Comparison of ENCODE assay signal across 17 cellular contexts in the genomic region with DNA sequence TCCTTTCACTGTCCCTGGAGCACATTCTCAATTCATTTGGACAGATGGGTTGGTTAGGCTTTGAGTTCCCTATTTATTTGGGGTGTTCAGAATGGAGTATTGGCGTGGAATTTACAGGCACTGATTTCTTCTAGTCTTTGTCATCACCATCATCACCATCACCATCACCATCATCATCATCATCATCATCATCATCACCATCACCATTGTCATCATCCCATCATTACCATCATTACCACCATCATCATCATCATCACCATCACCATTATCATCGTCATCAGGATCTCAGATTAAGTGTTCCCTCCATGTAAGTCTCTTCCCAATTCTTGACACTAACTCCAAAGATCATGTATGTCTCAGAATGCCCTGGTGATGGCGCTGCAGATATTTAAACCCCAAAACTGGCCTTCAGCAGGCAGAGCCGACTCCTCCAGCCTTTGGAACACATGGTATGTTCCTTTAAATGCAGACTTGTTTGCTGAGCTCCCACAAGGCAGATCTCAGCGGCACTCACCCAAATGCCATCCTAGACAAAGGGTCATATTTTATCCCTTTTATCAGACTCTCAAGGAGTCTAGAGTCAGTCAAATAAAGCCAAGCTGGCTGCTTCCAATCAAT. TPM values are rescaled to one million over a fixed set of nuclear protein-coding genes. Genes with fewer than 3 reads are reported as not detected.
A peak's percentile ranks its signal among the peaks of the same experiment; 100 is the strongest.
DNase-seq lines count a peak whose midpoint lies in the region; ATAC-seq and TF ChIP-seq lines count a peak whose summit lies in the region.
"Had no signal": no experiment of that assay in that cellular context is flagged by ENCODE, and none has a peak within 500 bp of the region (broad histone marks: within the 10 kb centered on the region; RNA-seq: fewer than 3 reads in every experiment).

No MANE protein-coding gene starts in this region.

- no peak overlapping the region for H3K4me2 ChIP-seq in OCI-LY1 (ENCODE audit: low read length)
- H3K4me2 ChIP-seq: SK-N-SH had no signal

- H3K9me3 Mint-ChIP-seq in activated CD8-positive, alpha-beta T cell treated with anti-CD3 and anti-CD28 coated beads for 36 hours = no peaks in the 10 kb centered on the region
- no peaks in the 10 kb centered on the region for H3K9me3 Mint-ChIP-seq in activated CD8-positive, alpha-beta T cell treated with anti-CD3 and anti-CD28 coated beads, Interleukin-2, amount 10 ng/mL, durations not matched to agents 7 days and 5 days (ENCODE audit: insufficient read depth)
- H3K9me3 Mint-ChIP-seq in Calu3 (ENCODE audit: low read depth, unreplicated experiment) = no peaks in the 10 kb centered on the region
- H3K9me3 Mint-ChIP-seq: activated T-helper 2 cell treated with anti-CD3 and anti-CD28 coated beads, Interferon-gamma antibody, Interleukin-2, Interleukin-4, amounts not matched to agents 10 μg/mL and 5 μg/mL and 100 μg/mL, durations not matched to agents 14 hours and 24 hours and 36 hours; nephron had no signal

- no peaks in the 10 kb centered on the region for H3K4me1 ChIP-seq in OCI-LY1 (ENCODE audit: insufficient read depth, low read length, severe bottlenecking)
- H3K4me1 ChIP-seq in testis = no peaks in the 10 kb centered on the region
- H3K4me1 ChIP-seq: BE2C, esophagus squamous epithelium, vagina had no signal

- TF ChIP-seq CTCF in activated CD8-positive, alpha-beta T cell treated with anti-CD3 and anti-CD28 coated beads for 36 hours (IDR thresholded peaks at IDR 0.05) = no peak
- TF ChIP-seq CTCF in OCI-LY1 (IDR thresholded peaks at IDR 0.05; ENCODE audit: low read length) (peak; percentile 21; the same call in 1 of the 2 replicates), fibroblast of pulmonary artery (IDR thresholded peaks at IDR 0.05; ENCODE audit: low read length, missing control alignments) (peak; percentile 8), testis (IDR thresholded peaks at IDR 0.05) (no peak), Calu3 (IDR thresholded peaks at IDR 0.05; ENCODE audit: unreplicated experiment) (no peak)

- DNase-seq in activated CD8-positive, alpha-beta T cell treated with anti-CD3 and anti-CD28 coated beads for 36 hours = peak; percentile 9
- no peak for DNase-seq in activated CD8-positive, alpha-beta T cell treated with anti-CD3 and anti-CD28 coated beads, Interleukin-2, amount 10 ng/mL, durations not matched to agents 7 days and 5 days
- DNase-seq in fibroblast of pulmonary artery (ENCODE audit: low read depth) (peak; percentile 22), testis (peak; percentile 52), A172 (ENCODE audit: low spot score) (no peak), NCI-H345 treated with DMSO at 0.1 percent for 48 hours (lab: John Stamatoyannopoulos, UW; ENCODE audit: unreplicated experiment) (no peak), Calu3 (no peak)
- DNase-seq: BE2C; esophagus squamous epithelium; NCI-H2081; SK-N-SH; stimulated activated CD4-positive, alpha-beta T cell treated with anti-CD3 and anti-CD28 coated beads, Interleukin-12 subunit alpha, Interleukin-12 subunit beta, amount 100 ng/mL, for 4 hours had no signal

- H3K9ac ChIP-seq in OCI-LY1 (ENCODE audit: low read length) = no peak overlapping the region
- H3K9ac ChIP-seq: SK-N-SH had no signal

- no peak for ATAC-seq in activated CD8-positive, alpha-beta T cell treated with anti-CD3 and anti-CD28 coated beads for 36 hours
- ATAC-seq in activated CD8-positive, alpha-beta T cell treated with anti-CD3 and anti-CD28 coated beads, Interleukin-2, amount 10 ng/mL, durations not matched to agents 7 days and 5 days = no peak

- H3K4me1 Mint-ChIP-seq in activated CD8-positive, alpha-beta T cell treated with anti-CD3 and anti-CD28 coated beads for 36 hours (ENCODE audit: low read depth) = no peaks in the 10 kb centered on the region
- no peaks in the 10 kb centered on the region for H3K4me1 Mint-ChIP-seq in activated CD8-positive, alpha-beta T cell treated with anti-CD3 and anti-CD28 coated beads, Interleukin-2, amount 10 ng/mL, durations not matched to agents 7 days and 5 days (ENCODE audit: low read depth)
- H3K4me1 Mint-ChIP-seq in Calu3 (ENCODE audit: low read depth, unreplicated experiment) = peaks cover 28% of the 10 kb centered on the region
- H3K4me1 Mint-ChIP-seq: nephron had no signal

- no TSS peak for BruUV-seq in Calu3 (replicated peaks; lab: Mats Ljungman, UMichigan)

- no peak overlapping the region for H3K27ac ChIP-seq in OCI-LY1 (ENCODE audit: low read depth, low read length, poor library complexity, severe bottlenecking)
- H3K27ac ChIP-seq in testis = no peak overlapping the region
- H3K27ac ChIP-seq: esophagus squamous epithelium, vagina had no signal

- no peak overlapping the region for H3K27ac Mint-ChIP-seq in activated CD8-positive, alpha-beta T cell treated with anti-CD3 and anti-CD28 coated beads for 36 hours
- no peak overlapping the region for H3K27ac Mint-ChIP-seq in activated CD8-positive, alpha-beta T cell treated with anti-CD3 and anti-CD28 coated beads, Interleukin-2, amount 10 ng/mL, durations not matched to agents 7 days and 5 days
- no peak overlapping the region for H3K27ac Mint-ChIP-seq in Calu3 (ENCODE audit: unreplicated experiment)
- H3K27ac Mint-ChIP-seq: activated T-helper 2 cell treated with anti-CD3 and anti-CD28 coated beads, Interferon-gamma antibody, Interleukin-2, Interleukin-4, amounts not matched to agents 10 μg/mL and 5 μg/mL and 100 μg/mL, durations not matched to agents 14 hours and 24 hours and 36 hours; nephron had no signal

- intact Hi-C loops in activated CD8-positive, alpha-beta T cell treated with anti-CD3 and anti-CD28 coated beads for 36 hours (cut with micrococcal nuclease) = loop anchor here (10.0 kb wide), 1 partner anchor 884 kb away; no protein-coding TSS in a partner anchor
- intact Hi-C loops in testis (cut with DNase I; ENCODE audit: low total_unique reads) (no loop called here), Calu3 (cut with micrococcal nuclease; ENCODE audit: unreplicated experiment) (no loop called here)

- POLR2A ChIA-PET in activated CD8-positive, alpha-beta T cell treated with anti-CD3 and anti-CD28 coated beads for 36 hours (lab: Charles Lee) = no interaction called here
- POLR2A ChIA-PET in activated CD8-positive, alpha-beta T cell treated with anti-CD3 and anti-CD28 coated beads, Interleukin-2, amount 10 ng/mL, durations not matched to agents 7 days and 5 days (lab: Charles Lee) = no interaction called here

- H3K9me3 ChIP-seq in OCI-LY1 (ENCODE audit: low read length) (no peaks in the 10 kb centered on the region), testis (no peaks in the 10 kb centered on the region)
- H3K9me3 ChIP-seq: BE2C, esophagus squamous epithelium, SK-N-SH, vagina had no signal

- H3K27me3 ChIP-seq in OCI-LY1 (ENCODE audit: insufficient read depth, low read length) = no peaks in the 10 kb centered on the region
- no peaks in the 10 kb centered on the region for H3K27me3 ChIP-seq in testis
- H3K27me3 ChIP-seq: BE2C, esophagus squamous epithelium, vagina had no signal

- no peak overlapping the region for H3K4me3 Mint-ChIP-seq in activated CD8-positive, alpha-beta T cell treated with anti-CD3 and anti-CD28 coated beads for 36 hours
- no peak overlapping the region for H3K4me3 Mint-ChIP-seq in activated CD8-positive, alpha-beta T cell treated with anti-CD3 and anti-CD28 coated beads, Interleukin-2, amount 10 ng/mL, durations not matched to agents 7 days and 5 days
- no peak overlapping the region for H3K4me3 Mint-ChIP-seq in Calu3 (ENCODE audit: low read depth, unreplicated experiment)
- H3K4me3 Mint-ChIP-seq: nephron had no signal

- H3F3A ChIP-seq in OCI-LY1 (ENCODE audit: insufficient read depth, low read length) = no peaks in the 10 kb centered on the region

- H3K4me3 ChIP-seq in OCI-LY1 (ENCODE audit: low read depth, low read length, poor library complexity, severe bottlenecking) (no peak overlapping the region), fibroblast of pulmonary artery (replicated peaks; ENCODE audit: low read depth, low read length) (no peak overlapping the region), testis (no peak overlapping the region)
- H3K4me3 ChIP-seq: esophagus squamous epithelium, vagina had no signal

- H3K36me3 Mint-ChIP-seq in activated CD8-positive, alpha-beta T cell treated with anti-CD3 and anti-CD28 coated beads for 36 hours (ENCODE audit: low read depth) = no peaks in the 10 kb centered on the region
- no peaks in the 10 kb centered on the region for H3K36me3 Mint-ChIP-seq in activated CD8-positive, alpha-beta T cell treated with anti-CD3 and anti-CD28 coated beads, Interleukin-2, amount 10 ng/mL, durations not matched to agents 7 days and 5 days (ENCODE audit: low read depth)
- no peaks in the 10 kb centered on the region for H3K36me3 Mint-ChIP-seq in Calu3 (ENCODE audit: insufficient read depth, unreplicated experiment)

- H4K20me1 ChIP-seq in OCI-LY1 (ENCODE audit: insufficient read depth, low read length) = no peaks in the 10 kb centered on the region

- no peak for TF ChIP-seq POLR2A in testis (IDR thresholded peaks at IDR 0.05)

- no peaks in the 10 kb centered on the region for H3K9me2 ChIP-seq in OCI-LY1 (ENCODE audit: low read depth, low read length)
- H3K9me2 ChIP-seq: SK-N-SH had no signal

- CTCF ChIA-PET in activated CD8-positive, alpha-beta T cell treated with anti-CD3 and anti-CD28 coated beads for 36 hours (lab: Charles Lee) = no interaction called here
- CTCF ChIA-PET in activated CD8-positive, alpha-beta T cell treated with anti-CD3 and anti-CD28 coated beads, Interleukin-2, amount 10 ng/mL, durations not matched to agents 7 days and 5 days (lab: Charles Lee) = no interaction called here
- CTCF ChIA-PET in Calu3 (lab: Charles Lee) = interaction anchor here (0.5 to 1.0 kb wide), 5 partner anchors 24 to 854 kb away, joined by 3 to 4 read pairs (median 3); no protein-coding TSS in a partner anchor

- 56 to 61% methylated on average over 5 of the region's 5 CpGs for WGBS in testis, 2 donors

- H3K27me3 Mint-ChIP-seq in activated CD8-positive, alpha-beta T cell treated with anti-CD3 and anti-CD28 coated beads for 36 hours = peaks cover 2% of the 10 kb centered on the region
- H3K27me3 Mint-ChIP-seq in activated CD8-positive, alpha-beta T cell treated with anti-CD3 and anti-CD28 coated beads, Interleukin-2, amount 10 ng/mL, durations not matched to agents 7 days and 5 days (ENCODE audit: low read depth) = peaks cover 10% of the 10 kb centered on the region
- no peaks in the 10 kb centered on the region for H3K27me3 Mint-ChIP-seq in Calu3 (ENCODE audit: unreplicated experiment)

- no peak overlapping the region for H2AFZ ChIP-seq in OCI-LY1 (ENCODE audit: low read length)

- no peaks in the 10 kb centered on the region for H3K79me2 ChIP-seq in OCI-LY1 (ENCODE audit: insufficient read depth, low read length)

- no peaks in the 10 kb centered on the region for H3K36me3 ChIP-seq in OCI-LY1 (ENCODE audit: insufficient read depth, low read length)
- no peaks in the 10 kb centered on the region for H3K36me3 ChIP-seq in testis (ENCODE audit: low read depth, missing control alignments)
- H3K36me3 ChIP-seq: BE2C, esophagus squamous epithelium, vagina had no signal

RNA-seq across cellular contexts. Expression of gene FAM9A, which starts 19.8 kb away (rescaled TPM):
- not detected for total RNA-seq in activated CD8-positive, alpha-beta T cell treated with anti-CD3 and anti-CD28 coated beads for 36 hours
- not detected for total RNA-seq in activated CD8-positive, alpha-beta T cell treated with anti-CD3 and anti-CD28 coated beads, Interleukin-2, amount 10 ng/mL, durations not matched to agents 7 days and 5 days
- total RNA-seq in testis (1 to 10 TPM; 1.8 to 2.8 TPM), Calu3 (2022) (not detected in 2 replicates)
- 2.0 TPM for polyA plus RNA-seq in testis (ENCODE audit: insufficient read depth, low read depth, low replicate concordance)
- total RNA-seq in A172 (2014; rRNA removed; shearing (Covaris generic)) = not detected in 2 replicates
- total RNA-seq: activated T-helper 2 cell treated with anti-CD3 and anti-CD28 coated beads, Interferon-gamma antibody, Interleukin-2, Interleukin-4, amounts not matched to agents 10 μg/mL and 5 μg/mL and 100 μg/mL, durations not matched to agents 14 hours and 24 hours and 36 hours; cardiac septum; esophagus squamous epithelium; vagina had no signal
- polyA plus RNA-seq: SK-N-SH had no signal

Comparison
In these comparisons a context has a peak if more than half of its experiments do, and no peak if none do; other contexts are left out.
1. DNase-seq: peak in activated CD8-positive, alpha-beta T cell treated with anti-CD3 and anti-CD28 coated beads for 36 hours (single experiment), fibroblast of pulmonary artery (single experiment) and testis (single experiment); none in activated CD8-positive, alpha-beta T cell treated with anti-CD3 and anti-CD28 coated beads, Interleukin-2, amount 10 ng/mL, durations not matched to agents 7 days and 5 days (single experiment), A172 (single experiment), NCI-H345 treated with DMSO at 0.1 percent for 48 hours (single experiment) and Calu3 (single experiment).
2. CTCF ChIP-seq: peak in OCI-LY1 (single experiment) and fibroblast of pulmonary artery (single experiment); none in activated CD8-positive, alpha-beta T cell treated with anti-CD3 and anti-CD28 coated beads for 36 hours (single experiment), testis (0 of 3) and Calu3 (single experiment).